30 cellular contexts compared by ENCODE assay signal in genomic region chr2:168793596-168793995, GRCh38. TPM values are rescaled to one million over a fixed set of nuclear protein-coding genes. Genes with fewer than 3 reads are reported as not detected.
"Had no signal": no experiment of that assay in that cellular context is flagged by ENCODE, and none has a peak within 500 bp of the region (broad histone marks: within the 10 kb centered on the region; RNA-seq: fewer than 3 reads in every experiment).

No MANE protein-coding gene starts in this region.

- DNase-seq: activated CD4-positive, alpha-beta T cell treated with anti-CD3 and anti-CD28 coated beads for 36 hours; activated CD4-positive, alpha-beta T cell treated with anti-CD3 and anti-CD28 coated beads, Interleukin-2, amount 10 ng/mL, durations not matched to agents 7 days and 5 days; activated CD4-positive, alpha-beta T cell treated with anti-CD3 and anti-CD28 coated beads, Interleukin-2, amount 50 U/mL, for 48 hours; activated CD8-positive, alpha-beta T cell treated with anti-CD3 and anti-CD28 coated beads, Interleukin-2, amount 10 ng/mL, durations not matched to agents 7 days and 5 days; activated gamma-delta T cell; activated naive CD4-positive, alpha-beta T cell treated with anti-CD3 and anti-CD28 coated beads for 36 hours; activated T-cell treated with anti-CD3 and anti-CD28 coated beads, Interleukin-2, amount 50 U/mL, for 24 hours; anterior cingulate cortex; caudate nucleus; cerebellar nuclear complex; Karpas-422; MG63; NCI-H1048; NCI-H1105 treated with DMSO at 0.1 percent for 48 hours; NCI-H1436; NCI-H1694; NCI-H1930; NCI-H2081 treated with DMSO at 0.1 percent for 48 hours; NCI-H510A; NCI-H526; NCI-H748 treated with DMSO at 0.1 percent for 48 hours; NK-92 treated with Interleukin-12 subunit alpha and Interleukin-12 subunit beta, amount 100 ng/mL, for 24 hours; PC-3; Peyer's patch; RPMI8226; SHP77 treated with DMSO at 0.1 percent for 48 hours; SK-N-SH had no signal

- H3K4me3 ChIP-seq: MG63, Peyer's patch, SJSA1 had no signal

RNA-seq across cellular contexts. Expression of gene NOSTRIN, which starts 8.8 kb away (rescaled TPM):
- total RNA-seq: activated CD4-positive, alpha-beta T cell treated with anti-CD3 and anti-CD28 coated beads for 36 hours; activated CD4-positive, alpha-beta T cell treated with anti-CD3 and anti-CD28 coated beads, Interleukin-2, amount 10 ng/mL, durations not matched to agents 7 days and 5 days; activated CD8-positive, alpha-beta T cell treated with anti-CD3 and anti-CD28 coated beads, Interleukin-2, amount 10 ng/mL, durations not matched to agents 7 days and 5 days; activated naive CD4-positive, alpha-beta T cell treated with anti-CD3 and anti-CD28 coated beads for 36 hours; activated naive CD4-positive, alpha-beta T cell treated with anti-CD3 and anti-CD28 coated beads, Interleukin-2, amount 50 U/mL, for 72 hours; activated T-helper 2 cell treated with anti-CD3 and anti-CD28 coated beads, Interferon-gamma antibody, Interleukin-2, Interleukin-4, amounts not matched to agents 10 μg/mL and 5 μg/mL and 100 μg/mL, durations not matched to agents 14 hours and 24 hours and 36 hours; SJSA1 had no signal
- polyA plus RNA-seq: SK-N-SH had no signal
